10 cellular contexts compared by ENCODE assay signal in genomic region chr9:133707065-133707760, GRCh38. TPM values are rescaled to one million over a fixed set of nuclear protein-coding genes. Genes with fewer than 3 reads are reported as not detected.
DNase-seq lines count a peak whose midpoint lies in the region; ATAC-seq and TF ChIP-seq lines count a peak whose summit lies in the region.
"Had no signal": no experiment of that assay in that cellular context is flagged by ENCODE, and none has a peak within 500 bp of the region (broad histone marks: within the 10 kb centered on the region; RNA-seq: fewer than 3 reads in every experiment).

No MANE protein-coding gene starts in this region.

- no peaks in the 10 kb centered on the region for H3K36me3 ChIP-seq in psoas muscle (ENCODE audit: insufficient read depth in 1 of 2, low read depth in 1 of 2)
- H3K36me3 ChIP-seq: stomach had no signal

- no peaks in the 10 kb centered on the region for H3K9me3 Mint-ChIP-seq in activated CD4-positive, alpha-beta T cell treated with anti-CD3 and anti-CD28 coated beads, Interleukin-2, amount 10 ng/mL, durations not matched to agents 24 days and 14 days

- H3K27me3 Mint-ChIP-seq in activated CD4-positive, alpha-beta T cell treated with anti-CD3 and anti-CD28 coated beads, Interleukin-2, amount 10 ng/mL, durations not matched to agents 24 days and 14 days = no peaks in the 10 kb centered on the region

- H3K4me3 ChIP-seq in fibroblast of villous mesenchyme (ENCODE audit: low read depth, low read length) (no peak overlapping the region), psoas muscle (no peak overlapping the region)
- H3K4me3 ChIP-seq: stomach had no signal

- intact Hi-C loops in psoas muscle (cut with DNase I) = no loop called here
- intact Hi-C loops in activated CD4-positive, alpha-beta T cell treated with anti-CD3 and anti-CD28 coated beads, Interleukin-2, amount 10 ng/mL, durations not matched to agents 24 days and 14 days (cut with micrococcal nuclease) = no loop called here

- 78 to 82% (median 80%) methylated on average over 17 of the region's 17 CpGs for WGBS in psoas muscle, 3 donors

- no peaks in the 10 kb centered on the region for H3K9me3 ChIP-seq in psoas muscle
- H3K9me3 ChIP-seq: stomach had no signal

- no peak overlapping the region for H3K4me3 Mint-ChIP-seq in activated CD4-positive, alpha-beta T cell treated with anti-CD3 and anti-CD28 coated beads, Interleukin-2, amount 10 ng/mL, durations not matched to agents 24 days and 14 days

- H3K27ac ChIP-seq in psoas muscle = peak overlapping the region; percentile 30

- TF ChIP-seq CTCF in fibroblast of villous mesenchyme (IDR thresholded peaks at IDR 0.05; ENCODE audit: insufficient read depth, low read depth, low read length) = no peak
- no peak for TF ChIP-seq CTCF in psoas muscle (IDR thresholded peaks at IDR 0.05)

- H3K27me3 ChIP-seq in psoas muscle (ENCODE audit: insufficient read depth in 3 of 3, low read length in 2 of 3) = peaks cover 0 to 28% (median 7%) of the 10 kb centered on the region in 3 donors

- H3K4me1 Mint-ChIP-seq in activated CD4-positive, alpha-beta T cell treated with anti-CD3 and anti-CD28 coated beads, Interleukin-2, amount 10 ng/mL, durations not matched to agents 24 days and 14 days = peaks cover 7% of the 10 kb centered on the region

- peak in 3 of 4 donors; percentile 28 to 66 (median 50) for ATAC-seq in psoas muscle
- no peak for ATAC-seq in HG02571 (IDR thresholded peaks at IDR 0.05; ENCODE audit: unreplicated experiment)
- no peak for ATAC-seq in GM19035 (IDR thresholded peaks at IDR 0.05; ENCODE audit: unreplicated experiment)

- no peaks in the 10 kb centered on the region for H3K36me3 Mint-ChIP-seq in activated CD4-positive, alpha-beta T cell treated with anti-CD3 and anti-CD28 coated beads, Interleukin-2, amount 10 ng/mL, durations not matched to agents 24 days and 14 days (ENCODE audit: low read depth)

- no peak overlapping the region for H3K27ac Mint-ChIP-seq in activated CD4-positive, alpha-beta T cell treated with anti-CD3 and anti-CD28 coated beads, Interleukin-2, amount 10 ng/mL, durations not matched to agents 24 days and 14 days

- peak; percentile 68 for DNase-seq in EH (ENCODE audit: low read depth)
- peak; percentile 73 for DNase-seq in SKM-1 (lab: John Stamatoyannopoulos, UW; ENCODE audit: unreplicated experiment)
- peak; percentile 60 for DNase-seq in fibroblast of villous mesenchyme (ENCODE audit: low read depth)
- DNase-seq in psoas muscle = peak; percentile 51 to 80
- no peak for DNase-seq in AG20443 (ENCODE audit: low spot score)
- no peak for DNase-seq in activated CD4-positive, alpha-beta T cell treated with anti-CD3 and anti-CD28 coated beads, Interleukin-2, amount 10 ng/mL, durations not matched to agents 24 days and 14 days
- DNase-seq: NCI-H1048, stomach had no signal

- no peaks in the 10 kb centered on the region for H3K4me1 ChIP-seq in psoas muscle

RNA-seq across cellular contexts. Expression of gene SARDH, which starts 30.9 kb away (rescaled TPM):
- total RNA-seq in fibroblast of villous mesenchyme = 5.5 and 6.0 TPM in 2 replicates
- 1 to 10 TPM in 3 of 4 donors, under 1 TPM in 1; 0.59 to 2.5 (median 1.5) TPM for total RNA-seq in psoas muscle
- polyA plus RNA-seq in psoas muscle = under 1 TPM; 0.16 to 0.62 (median 0.26) TPM
- total RNA-seq in activated CD4-positive, alpha-beta T cell treated with anti-CD3 and anti-CD28 coated beads, Interleukin-2, amount 10 ng/mL, durations not matched to agents 24 days and 14 days = 0.54 and 0.68 TPM in 2 replicates

Comparison
In these comparisons a context has a peak if more than half of its experiments do, and no peak if none do; other contexts are left out.
1. DNase-seq: peak in EH (single experiment), SKM-1 (single experiment), fibroblast of villous mesenchyme (single experiment) and psoas muscle (2 of 2); none in AG20443 (single experiment) and activated CD4-positive, alpha-beta T cell treated with anti-CD3 and anti-CD28 coated beads, Interleukin-2, amount 10 ng/mL, durations not matched to agents 24 days and 14 days (single experiment).
2. ATAC-seq: peak in psoas muscle (3 of 4); none in HG02571 (single experiment) and GM19035 (single experiment).